ENCODE assay signal across 14 cellular contexts in the genomic region with DNA sequence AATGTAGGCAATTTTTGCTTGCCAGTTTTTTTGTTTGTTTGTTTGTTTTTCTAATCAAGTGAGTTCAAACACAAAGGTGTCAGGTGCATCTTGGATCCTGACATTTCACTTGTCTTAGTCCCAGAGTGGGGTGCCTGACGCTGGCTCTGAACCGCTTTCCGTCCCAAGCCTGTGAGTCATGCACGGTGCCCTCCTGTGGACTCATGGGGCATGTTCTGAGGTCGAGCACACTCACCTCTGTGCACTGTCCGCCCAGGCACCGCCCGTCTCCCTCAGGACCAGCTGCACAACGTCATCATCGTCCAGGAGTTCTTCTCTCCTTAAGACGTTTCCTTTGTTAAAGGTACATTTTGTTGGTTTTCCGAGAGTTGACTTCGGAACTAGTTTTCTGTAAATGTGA.
DNase-seq lines count a peak whose midpoint lies in the region; ATAC-seq and TF ChIP-seq lines count a peak whose summit lies in the region.
"Had no signal": no experiment of that assay in that cellular context is flagged by ENCODE, and none has a peak within 500 bp of the region (broad histone marks: within the 10 kb centered on the region; RNA-seq: fewer than 3 reads in every experiment).

No MANE protein-coding gene starts in this region.

- no peak overlapping the region for H3K4me3 Mint-ChIP-seq in GM23338
- H3K4me3 Mint-ChIP-seq in stimulated activated naive B cell treated with anti-CD40 and anti-IgM and Interleukin-4, amounts not matched to agents 10 μg/mL and 1 μg/mL and 100 μg/mL, for 72 hours = no peak overlapping the region

- H3K36me3 Mint-ChIP-seq in GM23338 (ENCODE audit: low read depth) = peaks cover 29% of the 10 kb centered on the region
- peaks cover 3 to 4% of the 10 kb centered on the region in 2 donors for H3K36me3 Mint-ChIP-seq in stimulated activated naive B cell treated with anti-CD40 and anti-IgM and Interleukin-4, amounts not matched to agents 10 μg/mL and 1 μg/mL and 100 μg/mL, for 72 hours

- TF ChIP-seq CTCF in DND-41 (IDR thresholded peaks at IDR 0.05; ENCODE audit: borderline replicate concordance, extremely low read depth, low read length, poor library complexity, severe bottlenecking) (peak; percentile 35), GM23338 (conservative IDR thresholded peaks at IDR 0.05; ENCODE audit: low read depth in 2 of 2) (peak in 1 of 2 experiments; percentile 19; a peak in 1 of 4 replicates), WERI-Rb-1 (IDR thresholded peaks at IDR 0.05; ENCODE audit: low read depth, low read length) (peak; percentile 44)

- no peak overlapping the region for H3K27ac Mint-ChIP-seq in GM23338
- no peak overlapping the region for H3K27ac Mint-ChIP-seq in stimulated activated naive B cell treated with anti-CD40 and anti-IgM and Interleukin-4, amounts not matched to agents 10 μg/mL and 1 μg/mL and 100 μg/mL, for 72 hours

- no peak overlapping the region for H3K18ac ChIP-seq in mesendoderm (ENCODE audit: low read length)

- H3K4me1 ChIP-seq in DND-41 (ENCODE audit: insufficient read depth, low read length) (no peaks in the 10 kb centered on the region), GM23338 (ENCODE audit: insufficient read depth) (no peaks in the 10 kb centered on the region), mesendoderm (ENCODE audit: control insufficient read depth, low read depth, low read length) (no peaks in the 10 kb centered on the region)
- H3K4me1 ChIP-seq: Caco-2, Peyer's patch had no signal

- H3K9ac ChIP-seq in DND-41 (ENCODE audit: low read depth, low read length) (no peak overlapping the region), mesendoderm (ENCODE audit: low read length) (no peak overlapping the region)

- no peak overlapping the region for H4K5ac ChIP-seq in mesendoderm (ENCODE audit: low read length)

- peak overlapping the region; percentile 36 for H3K23ac ChIP-seq in mesendoderm (ENCODE audit: low read length)

- H3K79me1 ChIP-seq in mesendoderm (ENCODE audit: low read length) = no peaks in the 10 kb centered on the region

- no peak overlapping the region for H2AK5ac ChIP-seq in mesendoderm (ENCODE audit: low read length)

- H3K27me3 Mint-ChIP-seq in GM23338 (ENCODE audit: insufficient read depth, low read depth, poor library complexity) = peaks cover 6% of the 10 kb centered on the region
- peaks cover 13 to 22% of the 10 kb centered on the region in 2 donors for H3K27me3 Mint-ChIP-seq in stimulated activated naive B cell treated with anti-CD40 and anti-IgM and Interleukin-4, amounts not matched to agents 10 μg/mL and 1 μg/mL and 100 μg/mL, for 72 hours

- H3K4me2 ChIP-seq in DND-41 (ENCODE audit: insufficient read depth, low read length) (no peak overlapping the region), GM23338 (no peak overlapping the region), mesendoderm (ENCODE audit: low read length) (no peak overlapping the region)

- H3K56ac ChIP-seq in mesendoderm (ENCODE audit: low read length) = no peak overlapping the region

- no peak overlapping the region for H3K27ac ChIP-seq in DND-41 (ENCODE audit: low read length)
- no peak overlapping the region for H3K27ac ChIP-seq in GM23338 (ENCODE audit: low read depth)
- no peak overlapping the region for H3K27ac ChIP-seq in WERI-Rb-1
- no peak overlapping the region for H3K27ac ChIP-seq in mesendoderm (ENCODE audit: low read depth, low read length)
- H3K27ac ChIP-seq: Peyer's patch had no signal

- H3K27me3 ChIP-seq in DND-41 (ENCODE audit: insufficient read depth, low read length, poor library complexity) (no peaks in the 10 kb centered on the region), GM23338 (ENCODE audit: insufficient read depth) (no peaks in the 10 kb centered on the region), WERI-Rb-1 (ENCODE audit: insufficient read depth, low read depth, severe bottlenecking) (no peaks in the 10 kb centered on the region), mesendoderm (ENCODE audit: insufficient read depth, low read length, poor library complexity) (no peaks in the 10 kb centered on the region)
- H3K27me3 ChIP-seq: Peyer's patch had no signal

- H3F3A ChIP-seq in GM23338 (replicated peaks; ENCODE audit: low read depth) = no peaks in the 10 kb centered on the region

- H3K4me3 ChIP-seq in DND-41 (ENCODE audit: low read depth in 1 of 2, low read length in 2 of 2) (no peak overlapping the region), GM23338 (no peak overlapping the region), WERI-Rb-1 (ENCODE audit: low read depth, low read length) (no peak overlapping the region), mesendoderm (ENCODE audit: low read length) (no peak overlapping the region)
- H3K4me3 ChIP-seq: Peyer's patch had no signal

- no peak overlapping the region for H2BK5ac ChIP-seq in mesendoderm (ENCODE audit: low read length)

- DNase-seq in DND-41 (no peak), GM23338 (ENCODE audit: low spot score) (no peak), WERI-Rb-1 (peak; percentile 30), mesendoderm (no peak), GDM1 (lab: John Stamatoyannopoulos, UW) (no peak)
- DNase-seq in stimulated activated naive B cell treated with anti-CD40 and anti-IgM and Interleukin-4, amounts not matched to agents 10 μg/mL and 1 μg/mL and 100 μg/mL, for 72 hours = no peak
- DNase-seq in stimulated activated CD4-positive, alpha-beta T cell treated with anti-CD3 and anti-CD28 coated beads, Interleukin-4, amount 100 ng/mL, for 4 hours = no peak
- DNase-seq: Caco-2, NCI-H1436, NCI-H2029, NCI-H510A, Peyer's patch, SHP77 treated with DMSO at 0.1 percent for 48 hours had no signal

- H3K36me3 ChIP-seq in DND-41 (ENCODE audit: insufficient read depth, low read length) = no peaks in the 10 kb centered on the region
- H3K36me3 ChIP-seq in GM23338 (ENCODE audit: insufficient read depth) = no peaks in the 10 kb centered on the region; the same call in 1 of the 2 replicates
- no peaks in the 10 kb centered on the region for H3K36me3 ChIP-seq in WERI-Rb-1
- H3K36me3 ChIP-seq in mesendoderm (ENCODE audit: control insufficient read depth, insufficient read depth, low read length) = no peaks in the 10 kb centered on the region
- H3K36me3 ChIP-seq: Peyer's patch had no signal

- ATAC-seq in DND-41 (ENCODE audit: insufficient read depth, low read depth) (no peak), GM23338 (peak; percentile 36; the same call in 2 of the 3 replicates)
- ATAC-seq in stimulated activated naive B cell treated with anti-CD40 and anti-IgM and Interleukin-4, amounts not matched to agents 10 μg/mL and 1 μg/mL and 100 μg/mL, for 72 hours (replicated peaks) = no peak
- ATAC-seq: SK-N-SH treated with all-trans-retinoic acid at 6 μM for 48 hours had no signal

- H3K79me2 ChIP-seq in DND-41 (ENCODE audit: insufficient read depth, low read length) (no peaks in the 10 kb centered on the region), GM23338 (replicated peaks; ENCODE audit: insufficient read depth) (no peaks in the 10 kb centered on the region), mesendoderm (ENCODE audit: control insufficient read depth, insufficient read depth, low read length) (no peaks in the 10 kb centered on the region)

- H3K4ac ChIP-seq in mesendoderm (ENCODE audit: low read depth, low read length) = no peak overlapping the region

- WGBS in mesendoderm (ENCODE audit: extremely low coverage, insufficient coverage, low lambda C conversion rate) = no CpG with 5 or more reads among the region's 13 CpGs

- H2BK120ac ChIP-seq in mesendoderm (ENCODE audit: low read depth, low read length) = no peak overlapping the region

- H4K20me1 ChIP-seq in DND-41 (ENCODE audit: insufficient read depth, low read length) = no peaks in the 10 kb centered on the region
- H4K20me1 ChIP-seq in GM23338 (replicated peaks; ENCODE audit: insufficient read depth) = no peaks in the 10 kb centered on the region

- H3K9me3 ChIP-seq in DND-41 (ENCODE audit: insufficient read depth, low read length, severe bottlenecking) = no peaks in the 10 kb centered on the region
- no peaks in the 10 kb centered on the region for H3K9me3 ChIP-seq in WERI-Rb-1 (ENCODE audit: severe bottlenecking)
- H3K9me3 ChIP-seq: Caco-2, Peyer's patch had no signal

- H3K9me3 Mint-ChIP-seq in GM23338 = peaks cover 87% of the 10 kb centered on the region
- H3K9me3 Mint-ChIP-seq in stimulated activated naive B cell treated with anti-CD40 and anti-IgM and Interleukin-4, amounts not matched to agents 10 μg/mL and 1 μg/mL and 100 μg/mL, for 72 hours = no peaks in the 10 kb centered on the region

- no peak overlapping the region for H4K8ac ChIP-seq in mesendoderm (ENCODE audit: low read depth, low read length)

- H2BK15ac ChIP-seq in mesendoderm (replicated peaks; ENCODE audit: low read depth) = no peak overlapping the region

- H3K4me1 Mint-ChIP-seq in GM23338 = no peaks in the 10 kb centered on the region; the same call in 2 of the 3 replicates
- peaks cover 0 to 4% of the 10 kb centered on the region in 2 donors for H3K4me1 Mint-ChIP-seq in stimulated activated naive B cell treated with anti-CD40 and anti-IgM and Interleukin-4, amounts not matched to agents 10 μg/mL and 1 μg/mL and 100 μg/mL, for 72 hours

- H2AFZ ChIP-seq in DND-41 (ENCODE audit: low read depth, low read length) = no peak overlapping the region
- no peak overlapping the region for H2AFZ ChIP-seq in GM23338

- H3K9me2 ChIP-seq in GM23338 (ENCODE audit: insufficient read depth) = no peaks in the 10 kb centered on the region
